ENCODE assay signal across 15 cellular contexts in the genomic region with DNA sequence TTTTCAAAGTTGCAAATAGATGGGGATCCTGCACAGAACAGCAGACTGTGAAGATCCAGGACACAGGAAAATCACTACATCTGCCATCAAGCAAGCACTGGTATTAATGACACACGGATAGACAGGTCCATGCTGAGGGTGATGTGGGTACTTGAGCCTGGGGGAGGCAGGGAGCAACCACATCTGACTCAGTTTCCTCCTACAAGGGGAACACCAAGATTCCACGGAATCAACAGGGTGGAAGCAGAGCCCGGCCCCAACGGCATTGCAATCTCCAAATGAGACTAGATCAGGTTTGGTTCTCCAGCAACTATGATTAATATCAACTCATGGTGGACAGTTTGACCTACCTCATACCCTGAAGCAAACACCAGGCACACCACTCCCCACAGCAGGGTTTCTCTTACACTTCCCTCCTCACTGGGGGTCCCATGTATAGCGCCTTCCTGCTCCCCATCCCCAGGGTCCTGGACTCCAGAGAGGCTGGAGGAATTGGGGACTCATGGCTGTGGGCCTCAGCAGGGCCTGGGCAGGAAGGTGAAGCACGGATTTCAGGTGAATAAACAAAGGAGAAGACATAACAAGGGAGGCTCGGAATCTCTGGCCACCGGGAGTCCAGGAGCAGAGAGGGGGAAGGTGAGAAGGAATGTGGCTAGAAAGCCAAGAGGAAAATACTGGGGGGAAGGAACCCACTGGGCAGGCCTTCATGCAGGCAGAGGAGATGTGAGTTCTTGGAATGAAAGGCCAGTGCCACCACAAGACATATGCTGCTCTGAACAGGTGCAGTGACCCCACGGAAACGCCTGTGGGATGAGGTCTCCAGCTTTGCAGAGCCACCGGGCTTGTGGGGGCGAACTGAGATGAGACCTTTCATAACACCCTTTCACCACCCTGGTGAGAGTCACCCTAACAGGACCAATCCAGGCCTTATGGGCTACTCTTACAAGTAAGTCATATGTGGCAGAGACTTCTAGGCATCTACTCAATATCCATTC. TPM values are rescaled to one million over a fixed set of nuclear protein-coding genes. Genes with fewer than 3 reads are reported as not detected.
DNase-seq lines count a peak whose midpoint lies in the region; ATAC-seq lines count a peak whose summit lies in the region.
"Had no signal": no experiment of that assay in that cellular context is flagged by ENCODE, and none has a peak within 500 bp of the region (broad histone marks: within the 10 kb centered on the region; RNA-seq: fewer than 3 reads in every experiment).

No MANE protein-coding gene starts in this region.

- peak overlapping the region in 1 of 3 donors; percentile 62 for H3K4me3 Mint-ChIP-seq in T-cell
- no peak overlapping the region for H3K4me3 Mint-ChIP-seq in effector memory CD8-positive, alpha-beta T cell
- no peak overlapping the region for H3K4me3 Mint-ChIP-seq in stimulated activated effector memory CD8-positive, alpha-beta T cell treated with anti-CD3 and anti-CD28 coated beads, Interleukin-12 subunit alpha, Interleukin-12 subunit beta, amount 100 ng/mL, for 72 hours

- H3K27ac Mint-ChIP-seq in T-cell: peak overlapping the region; percentile 80 to 82
- H3K27ac Mint-ChIP-seq in effector memory CD8-positive, alpha-beta T cell: peak overlapping the region; percentile 92
- H3K27ac Mint-ChIP-seq in stimulated activated effector memory CD8-positive, alpha-beta T cell treated with anti-CD3 and anti-CD28 coated beads, Interleukin-12 subunit alpha, Interleukin-12 subunit beta, amount 100 ng/mL, for 72 hours: peak overlapping the region; percentile 16

- H3K9me3 Mint-ChIP-seq in T-cell: no peaks in the 10 kb centered on the region
- no peaks in the 10 kb centered on the region for H3K9me3 Mint-ChIP-seq in effector memory CD8-positive, alpha-beta T cell
- no peaks in the 10 kb centered on the region for H3K9me3 Mint-ChIP-seq in stimulated activated effector memory CD8-positive, alpha-beta T cell treated with anti-CD3 and anti-CD28 coated beads, Interleukin-12 subunit alpha, Interleukin-12 subunit beta, amount 100 ng/mL, for 72 hours

- ATAC-seq in T-cell (replicated peaks in 1 of 4) (no peak), GM21576 (IDR thresholded peaks at IDR 0.05; ENCODE audit: unreplicated experiment) (no peak)
- no peak for ATAC-seq in effector memory CD8-positive, alpha-beta T cell (replicated peaks)
- ATAC-seq in stimulated activated effector memory CD8-positive, alpha-beta T cell treated with anti-CD3 and anti-CD28 coated beads, Interleukin-12 subunit alpha, Interleukin-12 subunit beta, amount 100 ng/mL, for 72 hours: peak; percentile 25
- ATAC-seq: sciatic nerve had no signal

- POLR2A ChIA-PET in T-cell (lab: Charles Lee): no interaction called here

- CTCF ChIA-PET in T-cell (lab: Charles Lee): no interaction called here

- H3K4me1 Mint-ChIP-seq in T-cell: peaks cover 75 to 81% (median 77%) of the 10 kb centered on the region in 3 donors
- peaks cover 65 to 73% of the 10 kb centered on the region in 2 donors for H3K4me1 Mint-ChIP-seq in effector memory CD8-positive, alpha-beta T cell (ENCODE audit: low read depth in 2 of 2)
- H3K4me1 Mint-ChIP-seq in stimulated activated effector memory CD8-positive, alpha-beta T cell treated with anti-CD3 and anti-CD28 coated beads, Interleukin-12 subunit alpha, Interleukin-12 subunit beta, amount 100 ng/mL, for 72 hours: peaks cover 92% of the 10 kb centered on the region

- DNase-seq in activated effector memory CD4-positive, alpha-beta T cell treated with anti-CD3 and anti-CD28 coated beads, Interleukin-2, amount 50 U/mL, for 16 hours: peak; percentile 44
- DNase-seq in activated effector memory CD4-positive, alpha-beta T cell treated with Interleukin-2 at 50 U/mL for 16 hours: no peak
- DNase-seq in T-cell (peak in 1 of 34 experiments; percentile 5), foreskin melanocyte (no peak), NCI-H2081 (lab: John Stamatoyannopoulos, UW) (no peak)
- DNase-seq in effector memory CD8-positive, alpha-beta T cell: no peak
- no peak for DNase-seq in stimulated activated effector memory CD8-positive, alpha-beta T cell treated with anti-CD3 and anti-CD28 coated beads, Interleukin-12 subunit alpha, Interleukin-12 subunit beta, amount 100 ng/mL, for 72 hours (ENCODE audit: low spot score in 2 of 2)
- DNase-seq: kidney glomerular epithelial cell; NCI-H1930; NCI-H510A; stimulated activated CD4-positive, alpha-beta T cell treated with anti-CD3 and anti-CD28 coated beads, Interleukin-2, amount 100 ng/mL, for 24 hours had no signal

- H3K36me3 Mint-ChIP-seq in T-cell: peaks cover 74% of the 10 kb centered on the region
- peaks cover 86% of the 10 kb centered on the region for H3K36me3 Mint-ChIP-seq in effector memory CD8-positive, alpha-beta T cell (ENCODE audit: insufficient read depth)
- H3K36me3 Mint-ChIP-seq in stimulated activated effector memory CD8-positive, alpha-beta T cell treated with anti-CD3 and anti-CD28 coated beads, Interleukin-12 subunit alpha, Interleukin-12 subunit beta, amount 100 ng/mL, for 72 hours: peaks cover 98% of the 10 kb centered on the region

- H3K27me3 Mint-ChIP-seq in T-cell: no peaks in the 10 kb centered on the region
- no peaks in the 10 kb centered on the region for H3K27me3 Mint-ChIP-seq in effector memory CD8-positive, alpha-beta T cell

RNA-seq across cellular contexts. Expression of gene PIK3R6, which starts 29.5 kb away (rescaled TPM):
- total RNA-seq in T-cell: 1 to 10 TPM in 2 of 5 donors, under 1 TPM in 3; 0.53 to 1.4 (median 0.72) TPM
- total RNA-seq: cardiac muscle cell, M059J had no signal

Comparison
In these comparisons a context has a peak if more than half of its experiments do, and no peak if none do; other contexts are left out.
1. H3K27ac Mint-ChIP-seq: peak in every context shown above with its lines; median percentile 92 in effector memory CD8-positive, alpha-beta T cell; 81 in T-cell; 16 in stimulated activated effector memory CD8-positive, alpha-beta T cell treated with anti-CD3 and anti-CD28 coated beads, Interleukin-12 subunit alpha, Interleukin-12 subunit beta, amount 100 ng/mL, for 72 hours.